Comparison of ENCODE assay signal across 8 cellular contexts in the genomic region with DNA sequence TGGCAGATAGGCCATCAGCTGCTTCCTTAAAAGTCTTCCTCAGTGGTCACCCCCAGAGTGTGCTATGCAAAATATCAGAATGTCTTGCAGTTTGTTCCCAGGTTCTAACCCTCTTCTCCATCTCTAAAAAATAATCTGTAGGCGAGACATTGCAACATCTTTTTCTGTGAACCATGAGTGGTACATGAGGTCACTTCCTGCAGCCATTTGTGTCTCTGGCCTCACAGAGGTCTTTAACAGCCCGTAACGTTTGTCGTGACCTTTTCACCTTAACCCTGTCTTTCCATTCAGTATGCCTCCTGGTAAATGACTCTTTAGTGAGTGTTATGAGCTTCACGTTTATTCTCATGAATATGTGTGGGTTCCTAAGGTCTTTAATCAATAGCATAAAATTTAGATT.
DNase-seq lines count a peak whose midpoint lies in the region; ATAC-seq, FAIRE-seq and TF ChIP-seq lines count a peak whose summit lies in the region.

No MANE protein-coding gene starts in this region.

- CTCF ChIA-PET in HepG2 (lab: Yijun Ruan, JAX; ENCODE audit: low intra/inter-chr PET ratio, low total read pairs) = no interaction called here

- no peaks in the 10 kb centered on the region for H4K20me1 ChIP-seq in HepG2 (ENCODE audit: insufficient read depth, low read length)

- H3K36me3 ChIP-seq in HepG2 (replicated peaks in 1 of 2; ENCODE audit: control insufficient read depth in 1 of 2, insufficient read depth in 2 of 2, low read length in 2 of 2) = peaks cover 2 to 13% of the 10 kb centered on the region in 2 experiments; a peak in 2 of 5 replicates

- ATAC-seq in HepG2 = peak; percentile 75
- no peak for ATAC-seq in GM19035 (IDR thresholded peaks at IDR 0.05; ENCODE audit: unreplicated experiment)
- no peak for ATAC-seq in GM21528 (IDR thresholded peaks at IDR 0.05; ENCODE audit: low FRiP score, unreplicated experiment)

- intact Hi-C loops in HepG2 (cut with micrococcal nuclease; ENCODE audit: unreplicated experiment) = no loop called here

- TF ChIP-seq EP300 in HepG2 (IDR thresholded peaks at IDR 0.05; ENCODE audit: low read depth in 2 of 2, low read length in 2 of 2) (no peak; a peak in 1 of 4 replicates), HepG2 (CRISPR knock-in tag; IDR thresholded peaks at IDR 0.05; ENCODE audit: borderline replicate concordance) (no peak)

- no TSS peak for BruUV-seq in HepG2 (replicated peaks; lab: Mats Ljungman, UMichigan)

- no peak overlapping the region for H3K9ac ChIP-seq in HepG2 (ENCODE audit: insufficient read depth, low read depth, low read length)

- in situ Hi-C loops in HepG2 (cut with HindIII; ENCODE audit: extremely low pct_ligation_motif_present, low pct_unique_long_range_greater_than_20kb) = no loop called here

- no peaks in the 10 kb centered on the region for H3K79me2 ChIP-seq in HepG2 (ENCODE audit: insufficient read depth, low read length)

- WGBS in HepG2 (ENCODE audit: low lambda C conversion rate) = 17% methylated on average over 5 of the region's 5 CpGs

- no peak overlapping the region for H2AFZ ChIP-seq in HepG2 (ENCODE audit: low read length)

- H3K4me3 ChIP-seq in HepG2 (replicated peaks in 1 of 3; ENCODE audit: insufficient read depth in 1 of 3, low read depth in 2 of 3, low read length in 3 of 3) = no peak overlapping the region

- TF ChIP-seq RAD21 in HepG2 (CRISPR knock-in tag; IDR thresholded peaks at IDR 0.05) = no peak

- no peak for TF ChIP-seq POLR2A in GM12892 (IDR thresholded peaks at IDR 0.05; ENCODE audit: low read depth, low read length)
- TF ChIP-seq POLR2A in HepG2 (IDR thresholded peaks at IDR 0.05; ENCODE audit: insufficient read depth in 1 of 2, low read depth in 2 of 2, low read length in 2 of 2) = no peak

- H3K4me2 ChIP-seq in HepG2 (ENCODE audit: low read depth, low read length) = 0 out of 2 replicates have a peak overlapping the region, but pooled peaks have one; percentile 8

- H3K9me3 ChIP-seq in HepG2 (ENCODE audit: low read length) = no peaks in the 10 kb centered on the region

- POLR2A ChIA-PET in HepG2 (lab: Yijun Ruan, JAX) = no interaction called here

- DNase-seq in GM12892 (ENCODE audit: insufficient read length) (no peak), NOMO-1 treated with DMSO at 0.1 percent for 48 hours (lab: John Stamatoyannopoulos, UW; ENCODE audit: unreplicated experiment) (peak; percentile 88), astrocyte of the hippocampus (ENCODE audit: low read depth, low spot score) (peak; percentile 44), HepG2 (ENCODE audit: low spot score) (peak; percentile 74), midbrain (lab: John Stamatoyannopoulos, UW) (no peak), NCI-H1105 treated with DMSO at 0.1 percent for 48 hours (lab: John Stamatoyannopoulos, UW) (no peak)

- no peaks in the 10 kb centered on the region for H3K27me3 ChIP-seq in HepG2 (ENCODE audit: control insufficient read depth in 1 of 2, insufficient read depth in 2 of 2, low read length in 2 of 2)

- FAIRE-seq in GM12892 (lab: Jason Lieb, UNC) = peak; percentile 30
- FAIRE-seq in HepG2 (lab: Jason Lieb, UNC) = peak; percentile 60

- H3K27ac ChIP-seq in HepG2 (ENCODE audit: extremely low read length, insufficient read depth, low read length) = no peak overlapping the region

- H3K4me1 ChIP-seq in HepG2 (ENCODE audit: insufficient read depth, low read length) = peaks cover 15% of the 10 kb centered on the region

- no peak for TF ChIP-seq CTCF in HepG2 (CRISPR knock-in tag; IDR thresholded peaks at IDR 0.05)

TF ChIP-seq in HepG2, 621 proteins besides CTCF, POLR2A, EP300 and RAD21 (continues in another document):
- TF ChIP-seq FOSL2 (CRISPR knock-in tag; IDR thresholded peaks at IDR 0.05) (peak; percentile 54; the same call in 1 of the 2 replicates), ETV5 (CRISPR knock-in tag; IDR thresholded peaks at IDR 0.05; ENCODE audit: borderline replicate concordance) (peak; percentile 64; the same call in 1 of the 2 replicates), POGZ (CRISPR knock-in tag; IDR thresholded peaks at IDR 0.05) (peak; percentile 66), ZNF652 (CRISPR knock-in tag; IDR thresholded peaks at IDR 0.05; ENCODE audit: borderline replicate concordance, low read depth) (peak; percentile 85), GABPB1 (CRISPR knock-in tag; IDR thresholded peaks at IDR 0.05) (peak; percentile 75), CEBPG (CRISPR knock-in tag; IDR thresholded peaks at IDR 0.05) (peak; percentile 85), CREB1 (IDR thresholded peaks at IDR 0.05) (peak; percentile 44), CREB1 (CRISPR knock-in tag; IDR thresholded peaks at IDR 0.05) (peak; percentile 87), ZMYM4 (CRISPR knock-in tag; IDR thresholded peaks at IDR 0.05) (peak; percentile 66), CREM (IDR thresholded peaks at IDR 0.05) (0 out of 2 replicates have a peak, but pooled peaks have one; percentile 19), CREM (CRISPR knock-in tag; IDR thresholded peaks at IDR 0.05) (no peak), RARA (CRISPR knock-in tag; IDR thresholded peaks at IDR 0.05) (peak; percentile 75), GATAD2A (CRISPR knock-in tag; IDR thresholded peaks at IDR 0.05) (peak; percentile 32; the same call in 1 of the 2 replicates), JUND (CRISPR knock-in tag; IDR thresholded peaks at IDR 0.05) (0 out of 2 replicates have a peak, but pooled peaks have one; percentile 22), ZNF678 (CRISPR knock-in tag; IDR thresholded peaks at IDR 0.05) (no peak), SAP130 (CRISPR knock-in tag; IDR thresholded peaks at IDR 0.05; ENCODE audit: low read depth) (0 out of 2 replicates have a peak, but pooled peaks have one; percentile 27), NR2F6 (IDR thresholded peaks at IDR 0.05) (peak; percentile 92), NR2F6 (CRISPR knock-in tag; IDR thresholded peaks at IDR 0.05) (peak; percentile 94), ZNF709 (CRISPR knock-in tag; IDR thresholded peaks at IDR 0.05) (no peak)
- TF ChIP-seq, protein P1, sequence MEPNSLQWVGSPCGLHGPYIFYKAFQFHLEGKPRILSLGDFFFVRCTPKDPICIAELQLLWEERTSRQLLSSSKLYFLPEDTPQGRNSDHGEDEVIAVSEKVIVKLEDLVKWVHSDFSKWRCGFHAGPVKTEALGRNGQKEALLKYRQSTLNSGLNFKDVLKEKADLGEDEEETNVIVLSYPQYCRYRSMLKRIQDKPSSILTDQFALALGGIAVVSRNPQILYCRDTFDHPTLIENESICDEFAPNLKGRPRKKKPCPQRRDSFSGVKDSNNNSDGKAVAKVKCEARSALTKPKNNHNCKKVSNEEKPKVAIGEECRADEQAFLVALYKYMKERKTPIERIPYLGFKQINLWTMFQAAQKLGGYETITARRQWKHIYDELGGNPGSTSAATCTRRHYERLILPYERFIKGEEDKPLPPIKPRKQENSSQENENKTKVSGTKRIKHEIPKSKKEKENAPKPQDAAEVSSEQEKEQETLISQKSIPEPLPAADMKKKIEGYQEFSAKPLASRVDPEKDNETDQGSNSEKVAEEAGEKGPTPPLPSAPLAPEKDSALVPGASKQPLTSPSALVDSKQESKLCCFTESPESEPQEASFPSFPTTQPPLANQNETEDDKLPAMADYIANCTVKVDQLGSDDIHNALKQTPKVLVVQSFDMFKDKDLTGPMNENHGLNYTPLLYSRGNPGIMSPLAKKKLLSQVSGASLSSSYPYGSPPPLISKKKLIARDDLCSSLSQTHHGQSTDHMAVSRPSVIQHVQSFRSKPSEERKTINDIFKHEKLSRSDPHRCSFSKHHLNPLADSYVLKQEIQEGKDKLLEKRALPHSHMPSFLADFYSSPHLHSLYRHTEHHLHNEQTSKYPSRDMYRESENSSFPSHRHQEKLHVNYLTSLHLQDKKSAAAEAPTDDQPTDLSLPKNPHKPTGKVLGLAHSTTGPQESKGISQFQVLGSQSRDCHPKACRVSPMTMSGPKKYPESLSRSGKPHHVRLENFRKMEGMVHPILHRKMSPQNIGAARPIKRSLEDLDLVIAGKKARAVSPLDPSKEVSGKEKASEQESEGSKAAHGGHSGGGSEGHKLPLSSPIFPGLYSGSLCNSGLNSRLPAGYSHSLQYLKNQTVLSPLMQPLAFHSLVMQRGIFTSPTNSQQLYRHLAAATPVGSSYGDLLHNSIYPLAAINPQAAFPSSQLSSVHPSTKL (CRISPR knock-in tag; IDR thresholded peaks at IDR 0.05) = peak; percentile 32; the same call in 1 of the 2 replicates
- TF ChIP-seq, protein P2, sequence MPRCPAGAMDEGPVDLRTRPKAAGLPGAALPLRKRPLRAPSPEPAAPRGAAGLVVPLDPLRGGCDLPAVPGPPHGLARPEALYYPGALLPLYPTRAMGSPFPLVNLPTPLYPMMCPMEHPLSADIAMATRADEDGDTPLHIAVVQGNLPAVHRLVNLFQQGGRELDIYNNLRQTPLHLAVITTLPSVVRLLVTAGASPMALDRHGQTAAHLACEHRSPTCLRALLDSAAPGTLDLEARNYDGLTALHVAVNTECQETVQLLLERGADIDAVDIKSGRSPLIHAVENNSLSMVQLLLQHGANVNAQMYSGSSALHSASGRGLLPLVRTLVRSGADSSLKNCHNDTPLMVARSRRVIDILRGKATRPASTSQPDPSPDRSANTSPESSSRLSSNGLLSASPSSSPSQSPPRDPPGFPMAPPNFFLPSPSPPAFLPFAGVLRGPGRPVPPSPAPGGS (CRISPR knock-in tag; IDR thresholded peaks at IDR 0.05) = no peak
- TF ChIP-seq, protein P3, sequence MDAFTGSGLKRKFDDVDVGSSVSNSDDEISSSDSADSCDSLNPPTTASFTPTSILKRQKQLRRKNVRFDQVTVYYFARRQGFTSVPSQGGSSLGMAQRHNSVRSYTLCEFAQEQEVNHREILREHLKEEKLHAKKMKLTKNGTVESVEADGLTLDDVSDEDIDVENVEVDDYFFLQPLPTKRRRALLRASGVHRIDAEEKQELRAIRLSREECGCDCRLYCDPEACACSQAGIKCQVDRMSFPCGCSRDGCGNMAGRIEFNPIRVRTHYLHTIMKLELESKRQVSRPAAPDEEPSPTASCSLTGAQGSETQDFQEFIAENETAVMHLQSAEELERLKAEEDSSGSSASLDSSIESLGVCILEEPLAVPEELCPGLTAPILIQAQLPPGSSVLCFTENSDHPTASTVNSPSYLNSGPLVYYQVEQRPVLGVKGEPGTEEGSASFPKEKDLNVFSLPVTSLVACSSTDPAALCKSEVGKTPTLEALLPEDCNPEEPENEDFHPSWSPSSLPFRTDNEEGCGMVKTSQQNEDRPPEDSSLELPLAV (CRISPR knock-in tag; conservative IDR thresholded peaks at IDR 0.05; ENCODE audit: low read depth) = no peak

Comparison
In these comparisons a context has a peak if more than half of its experiments do, and no peak if none do; other contexts are left out.
1. DNase-seq: peak in NOMO-1 treated with DMSO at 0.1 percent for 48 hours (single experiment), astrocyte of the hippocampus (single experiment) and HepG2 (single experiment); none in GM12892 (single experiment), midbrain (single experiment) and NCI-H1105 treated with DMSO at 0.1 percent for 48 hours (single experiment).